In the genomic region with DNA sequence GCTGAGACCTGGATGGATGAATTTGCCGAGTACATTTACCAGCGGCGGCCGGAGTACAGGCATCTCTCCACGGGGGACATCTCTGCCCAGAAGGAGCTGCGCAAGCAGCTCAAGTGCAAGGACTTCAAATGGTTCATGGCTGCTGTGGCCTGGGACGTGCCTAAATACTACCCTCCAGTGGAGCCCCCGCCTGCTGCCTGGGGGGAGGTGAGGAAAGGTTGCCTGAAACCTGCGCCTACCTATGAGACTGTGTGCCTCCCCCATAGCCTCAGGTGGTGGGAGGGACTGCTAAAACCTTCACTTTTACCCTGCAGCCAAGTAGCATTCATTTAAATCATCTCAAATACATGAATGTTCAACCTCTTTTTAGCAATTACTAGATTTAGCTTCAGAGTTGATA, we compare ENCODE assay signal across 19 cellular contexts.
DNase-seq lines count a peak whose midpoint lies in the region; ATAC-seq, FAIRE-seq and TF ChIP-seq lines count a peak whose summit lies in the region.
"Had no signal": no experiment of that assay in that cellular context is flagged by ENCODE, and none has a peak within 500 bp of the region (broad histone marks: within the 10 kb centered on the region; RNA-seq: fewer than 3 reads in every experiment).

No MANE protein-coding gene starts in this region.

- no peaks in the 10 kb centered on the region for H3K36me3 ChIP-seq in H1 (ENCODE audit: control insufficient read depth in 2 of 4, insufficient read depth in 4 of 4, low read length in 3 of 4)
- H3K36me3 ChIP-seq in trophoblast cell (ENCODE audit: control insufficient read depth in 1 of 2, insufficient read depth in 2 of 2, low read length in 2 of 2): no peaks in the 10 kb centered on the region
- H3K36me3 ChIP-seq: BLaER1 had no signal

- no peak overlapping the region for H2BK20ac ChIP-seq in H1 (ENCODE audit: low read length)

- no peaks in the 10 kb centered on the region for H3K79me1 ChIP-seq in H1 (ENCODE audit: low read depth, low read length)
- no peaks in the 10 kb centered on the region for H3K79me1 ChIP-seq in trophoblast cell (ENCODE audit: low read length)

- H2AK5ac ChIP-seq in H1 (ENCODE audit: low read depth, low read length) (no peak overlapping the region), trophoblast cell (ENCODE audit: low read length) (no peak overlapping the region)

- H3K27me3 ChIP-seq in H1 (replicated peaks in 1 of 4; ENCODE audit: control insufficient read depth in 3 of 4, extremely low read depth in 1 of 4, insufficient read depth in 3 of 4, low read length in 3 of 4) (no peaks in the 10 kb centered on the region), trophoblast cell (ENCODE audit: insufficient read depth, low read length) (no peaks in the 10 kb centered on the region)
- H3K27me3 ChIP-seq: BLaER1 had no signal

- POLR2A ChIA-PET in H1 (lab: Charles Lee; ENCODE audit: partially characterized antibody): no interaction called here

- no peak for TF ChIP-seq EP300 in H1 (IDR thresholded peaks at IDR 0.05; ENCODE audit: borderline replicate concordance in 1 of 2, low read depth in 2 of 2, low read length in 2 of 2)

- no peak overlapping the region for H2BK15ac ChIP-seq in H1 (ENCODE audit: low read length)

- no peaks in the 10 kb centered on the region for H3K23me2 ChIP-seq in H1 (ENCODE audit: low read depth, low read length)

- no peak overlapping the region for H2BK12ac ChIP-seq in H1 (ENCODE audit: low read depth, low read length)
- H2BK12ac ChIP-seq in trophoblast cell (ENCODE audit: low read length): peak overlapping the region; percentile 22

- H3K14ac ChIP-seq in H1 (ENCODE audit: insufficient read length) (no peak overlapping the region), trophoblast cell (ENCODE audit: low read length) (no peak overlapping the region)

- H2AFZ ChIP-seq in H1 (ENCODE audit: low read length): 0 out of 2 replicates have a peak overlapping the region, but pooled peaks have one; percentile 39
- no peak overlapping the region for H2AFZ ChIP-seq in trophoblast cell (ENCODE audit: insufficient read depth, low read length, poor library complexity)

- H3K79me2 ChIP-seq in H1 (ENCODE audit: control insufficient read depth in 1 of 2, insufficient read depth in 2 of 2, low read length in 2 of 2) (no peaks in the 10 kb centered on the region), trophoblast cell (ENCODE audit: control insufficient read depth, insufficient read depth, low read length, poor library complexity) (no peaks in the 10 kb centered on the region)

- H4K91ac ChIP-seq in H1 (replicated peaks; ENCODE audit: insufficient read length, low read length): no peak overlapping the region
- no peak overlapping the region for H4K91ac ChIP-seq in trophoblast cell (ENCODE audit: low read depth, low read length)

- H4K8ac ChIP-seq in H1 (ENCODE audit: extremely low read depth, insufficient read depth, low read length) (no peak overlapping the region), trophoblast cell (ENCODE audit: low read depth, low read length) (no peak overlapping the region)

- no peak for TF ChIP-seq CTCF in H1 (IDR thresholded peaks at IDR 0.05; ENCODE audit: control extremely low read depth in 1 of 3, insufficient read depth in 1 of 3, low read depth in 1 of 3, low read length in 3 of 3)

- no peak overlapping the region for H2BK5ac ChIP-seq in H1 (ENCODE audit: low read depth, low read length)
- no peak overlapping the region for H2BK5ac ChIP-seq in trophoblast cell (ENCODE audit: low read depth, low read length, poor library complexity)

- H3K23ac ChIP-seq in H1 (ENCODE audit: insufficient read length): no peak overlapping the region
- no peak overlapping the region for H3K23ac ChIP-seq in trophoblast cell (ENCODE audit: low read length)

- H3K9me3 ChIP-seq in H1 (ENCODE audit: insufficient read depth in 2 of 2, low read depth in 1 of 2, low read length in 1 of 2) (no peaks in the 10 kb centered on the region), trophoblast cell (ENCODE audit: insufficient read depth, low read depth, low read length) (no peaks in the 10 kb centered on the region)
- H3K9me3 ChIP-seq: BLaER1, Caco-2 had no signal

- TF ChIP-seq RAD21 in H1 (IDR thresholded peaks at IDR 0.05 in 1 of 2, conservative IDR thresholded peaks at IDR 0.05 in 1 of 2; ENCODE audit: low read depth in 2 of 2, low read length in 2 of 2): no peak

- H4K12ac ChIP-seq in trophoblast cell (ENCODE audit: low read depth, low read length): no peak overlapping the region

- H3K9ac ChIP-seq in H1 (replicated peaks in 1 of 4; ENCODE audit: extremely low read depth in 1 of 4, low read depth in 3 of 4, low read length in 3 of 4): no peak overlapping the region
- H3K9ac ChIP-seq in trophoblast cell (ENCODE audit: low read length): no peak overlapping the region
- H3K9ac ChIP-seq: BLaER1 had no signal

- H4K5ac ChIP-seq in H1 (ENCODE audit: insufficient read length, low read depth, low read length): no peak overlapping the region

- H3K56ac ChIP-seq in H1 (replicated peaks; ENCODE audit: insufficient read length, low read depth, low read length): no peak overlapping the region

- no peak for ATAC-seq in HG02623 (IDR thresholded peaks at IDR 0.05; ENCODE audit: unreplicated experiment)
- ATAC-seq: HepG2 had no signal

- H3K4me1 ChIP-seq in H1 (replicated peaks in 1 of 4; ENCODE audit: control insufficient read depth in 3 of 4, insufficient read depth in 4 of 4, low read length in 3 of 4) (no peaks in the 10 kb centered on the region; a peak in 1 of 7 replicates), trophoblast cell (ENCODE audit: control insufficient read depth in 1 of 2, insufficient read depth in 2 of 2, low read length in 2 of 2) (peaks cover 0 to 2% of the 10 kb centered on the region in 2 experiments)
- H3K4me1 ChIP-seq: BLaER1, Caco-2 had no signal

- no peak for TF ChIP-seq POLR2A in H1 (IDR thresholded peaks at IDR 0.05; ENCODE audit: control extremely low read depth in 1 of 2, low read depth in 2 of 2, low read length in 2 of 2)

- H3K4me3 ChIP-seq in H1 (ENCODE audit: extremely low read depth in 1 of 4, insufficient read depth in 2 of 4, low read depth in 3 of 4, low read length in 4 of 4) (no peak overlapping the region), trophoblast cell (ENCODE audit: low read depth, low read length) (no peak overlapping the region)
- H3K4me3 ChIP-seq: BLaER1 had no signal

- H3K4me2 ChIP-seq in H1 (ENCODE audit: insufficient read depth in 1 of 2, low read depth in 2 of 2, low read length in 2 of 2): no peak overlapping the region
- H3K4me2 ChIP-seq in trophoblast cell (ENCODE audit: low read length): no peak overlapping the region
- H3K4me2 ChIP-seq: BLaER1 had no signal

- CTCF ChIA-PET in H1 (lab: Charles Lee; ENCODE audit: partially characterized antibody): interaction anchor here (0.7 to 1.1 kb wide), 4 partner anchors 11 to 61 kb away, joined by 3 read pairs; no protein-coding TSS in a partner anchor

- no peak overlapping the region for H2BK120ac ChIP-seq in H1 (replicated peaks; ENCODE audit: low read depth, low read length)
- no peak overlapping the region for H2BK120ac ChIP-seq in trophoblast cell (ENCODE audit: insufficient read depth, low read length, poor library complexity)

- H3K27ac ChIP-seq in H1 (ENCODE audit: low read depth, low read length): no peak overlapping the region
- no peak overlapping the region for H3K27ac ChIP-seq in trophoblast cell (ENCODE audit: low read depth, low read length)
- H3K27ac ChIP-seq: 22Rv1, BLaER1 had no signal

- no peaks in the 10 kb centered on the region for H4K20me1 ChIP-seq in H1 (replicated peaks in 1 of 2; ENCODE audit: control insufficient read depth in 1 of 2, insufficient read depth in 2 of 2, low read length in 2 of 2)
- H4K20me1 ChIP-seq: BLaER1 had no signal

- no peak for FAIRE-seq in H1 (lab: Jason Lieb, UNC)
- FAIRE-seq: GM19239, H54, HepG2, HTR-8/SVneo had no signal

- WGBS in H1 (ENCODE audit: extremely low coverage in 1 of 2, insufficient coverage in 1 of 2, insufficient read length in 1 of 2, insufficient replicate concordance in 2 of 2, low coverage in 1 of 2, low lambda C conversion rate in 2 of 2, missing lambda C conversion rate in 1 of 2), 2 experiments: 83% methylated on average over 9 of the region's 9 CpGs; no CpG with 5 or more reads in 1 of the 2 experiments
- WGBS in trophoblast cell (ENCODE audit: extremely low coverage, insufficient coverage, insufficient read length): no CpG with 5 or more reads among the region's 9 CpGs

- no peak overlapping the region for H3K4ac ChIP-seq in H1 (replicated peaks; ENCODE audit: insufficient read length, low read depth, low read length)
- no peak overlapping the region for H3K4ac ChIP-seq in trophoblast cell (ENCODE audit: low read depth, low read length)

- H3K18ac ChIP-seq in H1 (ENCODE audit: extremely low read depth, low read length): no peak overlapping the region
- H3K18ac ChIP-seq in trophoblast cell (ENCODE audit: low read length): no peak overlapping the region

- DNase-seq in NCI-H2107 treated with DMSO at 0.1 percent for 48 hours (lab: John Stamatoyannopoulos, UW; ENCODE audit: unreplicated experiment) (peak; percentile 22), NCI-H2107 (lab: John Stamatoyannopoulos, UW) (no peak), NCI-H146 treated with DMSO at 0.1 percent for 48 hours (lab: John Stamatoyannopoulos, UW; ENCODE audit: unreplicated experiment) (peak; percentile 23), H1 (ENCODE audit: low read depth in 1 of 2, low spot score in 2 of 2) (no peak), trophoblast cell (peak; percentile 75 to 81), AG20443 (ENCODE audit: low spot score) (no peak)
- no peak for DNase-seq in activated CD4-positive, alpha-beta T cell treated with anti-CD3 and anti-CD28 coated beads, Interleukin-2, amount 50 U/mL, for 1 hour
- DNase-seq: AML-193; Caco-2; CD8-positive, alpha-beta memory T cell; DND-41; GF-D8 had no signal

TF ChIP-seq in H1, 55 proteins besides CTCF, POLR2A, EP300 and RAD21 (continues in another document):
- TF ChIP-seq RXRA (IDR thresholded peaks at IDR 0.05; ENCODE audit: insufficient read depth, low read depth, low read length): no peak
- TF ChIP-seq, protein P1, sequence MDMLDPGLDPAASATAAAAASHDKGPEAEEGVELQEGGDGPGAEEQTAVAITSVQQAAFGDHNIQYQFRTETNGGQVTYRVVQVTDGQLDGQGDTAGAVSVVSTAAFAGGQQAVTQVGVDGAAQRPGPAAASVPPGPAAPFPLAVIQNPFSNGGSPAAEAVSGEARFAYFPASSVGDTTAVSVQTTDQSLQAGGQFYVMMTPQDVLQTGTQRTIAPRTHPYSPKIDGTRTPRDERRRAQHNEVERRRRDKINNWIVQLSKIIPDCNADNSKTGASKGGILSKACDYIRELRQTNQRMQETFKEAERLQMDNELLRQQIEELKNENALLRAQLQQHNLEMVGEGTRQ (IDR thresholded peaks at IDR 0.05; ENCODE audit: low read length): no peak

Comparison
In these comparisons a context has a peak if more than half of its experiments do, and no peak if none do; other contexts are left out.
1. DNase-seq: peak in NCI-H2107 treated with DMSO at 0.1 percent for 48 hours (single experiment), NCI-H146 treated with DMSO at 0.1 percent for 48 hours (single experiment) and trophoblast cell (2 of 2); none in NCI-H2107 (single experiment), H1 (0 of 2), activated CD4-positive, alpha-beta T cell treated with anti-CD3 and anti-CD28 coated beads, Interleukin-2, amount 50 U/mL, for 1 hour (single experiment) and AG20443 (single experiment).